ENCODE assay signal across 8 cellular contexts in the genomic region with DNA sequence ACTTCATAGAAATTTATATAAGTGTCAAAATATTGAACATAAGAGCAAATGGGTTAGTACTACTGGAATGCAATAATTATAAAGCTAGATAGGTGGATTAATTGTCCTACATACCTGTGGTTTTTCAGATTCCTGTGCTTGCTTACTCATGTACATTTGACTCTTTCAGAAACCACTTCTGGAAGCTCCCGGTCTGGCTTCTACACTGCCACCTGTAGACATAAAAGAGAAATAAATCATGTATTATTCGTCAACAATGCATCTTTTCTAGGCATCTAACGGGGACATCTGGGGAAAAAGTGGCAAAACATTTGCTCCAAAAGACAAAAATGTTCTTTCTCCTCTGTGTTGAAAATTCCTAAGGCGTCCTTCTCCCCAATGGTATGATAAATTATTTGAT.
DNase-seq lines count a peak whose midpoint lies in the region; ATAC-seq, FAIRE-seq and TF ChIP-seq lines count a peak whose summit lies in the region.

No MANE protein-coding gene starts in this region.

- peak; percentile 33 for TF ChIP-seq CTCF in GM06990 (IDR thresholded peaks at IDR 0.05; ENCODE audit: insufficient read depth, low read length, poor library complexity, severe bottlenecking)
- peak; percentile 52 for TF ChIP-seq CTCF in astrocyte (IDR thresholded peaks at IDR 0.05; ENCODE audit: insufficient read depth, low read depth, low read length)
- peak; percentile 40 for TF ChIP-seq CTCF in kidney epithelial cell (IDR thresholded peaks at IDR 0.05; ENCODE audit: insufficient read depth, low read length, poor library complexity, severe bottlenecking)

- H3K36me3 ChIP-seq in GM06990 (ENCODE audit: control insufficient read depth, insufficient read depth, low read length) (no peaks in the 10 kb centered on the region), astrocyte (ENCODE audit: insufficient read depth, low read length) (peaks cover 10% of the 10 kb centered on the region), kidney epithelial cell (ENCODE audit: control insufficient read depth, insufficient read depth, low read length) (no peaks in the 10 kb centered on the region)

- peak overlapping the region; percentile 91 for H3K9ac ChIP-seq in astrocyte (ENCODE audit: low read length)

- DNase-seq in AG08395 (ENCODE audit: low spot score) (peak; percentile 65), GM06990 (ENCODE audit: extremely low read depth, insufficient read length) (no peak), NCI-H748 (lab: John Stamatoyannopoulos, UW; ENCODE audit: unreplicated experiment) (peak; percentile 58), astrocyte (ENCODE audit: low read depth) (peak; percentile 89), kidney epithelial cell (ENCODE audit: low read depth) (peak; percentile 67)

- H3K4me3 Mint-ChIP-seq in astrocyte (ENCODE audit: unreplicated experiment), result peak overlapping the region; percentile 98

- TF ChIP-seq POLR2A in GM18505 (IDR thresholded peaks at IDR 0.05; ENCODE audit: borderline replicate concordance, extremely low read depth, insufficient read depth, insufficient read length), result no peak

- peak overlapping the region; percentile 91 for H3K4me2 ChIP-seq in astrocyte (ENCODE audit: low read length)

- peak; percentile 99 for FAIRE-seq in astrocyte (lab: Jason Lieb, UNC)

- H3K27me3 Mint-ChIP-seq in astrocyte (ENCODE audit: low read depth, unreplicated experiment), result no peaks in the 10 kb centered on the region

- H2AFZ ChIP-seq in astrocyte (ENCODE audit: low read depth, low read length), result no peak overlapping the region

- peaks cover 21% of the 10 kb centered on the region for H3K4me1 Mint-ChIP-seq in astrocyte (ENCODE audit: low read depth, unreplicated experiment)

- H3K27ac Mint-ChIP-seq in astrocyte (ENCODE audit: unreplicated experiment), result peak overlapping the region; percentile 89

- peak overlapping the region; percentile 75 for H3K27ac ChIP-seq in astrocyte (ENCODE audit: low read depth, low read length)

- peaks cover 46% of the 10 kb centered on the region for H3K79me2 ChIP-seq in astrocyte (ENCODE audit: insufficient read depth, low read length)

- H3K4me1 ChIP-seq in astrocyte (ENCODE audit: insufficient read depth, low read length), result peaks cover 17% of the 10 kb centered on the region

- H3K36me3 Mint-ChIP-seq in astrocyte (ENCODE audit: low read depth, unreplicated experiment), result peaks cover 3% of the 10 kb centered on the region

- H3K27me3 ChIP-seq in GM06990 (replicated peaks; ENCODE audit: control insufficient read depth, insufficient read depth, low read length), result no peaks in the 10 kb centered on the region; the same call in 1 of the 2 replicates
- H3K27me3 ChIP-seq in astrocyte (ENCODE audit: insufficient read depth, low read length), result no peaks in the 10 kb centered on the region
- no peaks in the 10 kb centered on the region for H3K27me3 ChIP-seq in kidney epithelial cell (ENCODE audit: control insufficient read depth, insufficient read depth, low read length)

- ATAC-seq in GM18505 (IDR thresholded peaks at IDR 0.05; ENCODE audit: unreplicated experiment), result no peak
- ATAC-seq in GM21381 (IDR thresholded peaks at IDR 0.05; ENCODE audit: unreplicated experiment), result no peak
- ATAC-seq in HG02970 (IDR thresholded peaks at IDR 0.05; ENCODE audit: low FRiP score, unreplicated experiment), result no peak

- H3K9me3 Mint-ChIP-seq in astrocyte (ENCODE audit: unreplicated experiment), result no peaks in the 10 kb centered on the region

- no peaks in the 10 kb centered on the region for H4K20me1 ChIP-seq in astrocyte (ENCODE audit: insufficient read depth, low read length)

- H3K4me3 ChIP-seq in GM06990 (replicated peaks; ENCODE audit: low read depth, low read length) (no peak overlapping the region), astrocyte (ENCODE audit: insufficient read depth, low read depth, low read length) (peak overlapping the region; percentile 95), kidney epithelial cell (ENCODE audit: low read depth, low read length) (peak overlapping the region; percentile 62)

- H3K9me3 ChIP-seq in astrocyte (ENCODE audit: insufficient read depth, low read depth, low read length), result no peaks in the 10 kb centered on the region
